9 cellular contexts compared by ENCODE assay signal in the genomic region with DNA sequence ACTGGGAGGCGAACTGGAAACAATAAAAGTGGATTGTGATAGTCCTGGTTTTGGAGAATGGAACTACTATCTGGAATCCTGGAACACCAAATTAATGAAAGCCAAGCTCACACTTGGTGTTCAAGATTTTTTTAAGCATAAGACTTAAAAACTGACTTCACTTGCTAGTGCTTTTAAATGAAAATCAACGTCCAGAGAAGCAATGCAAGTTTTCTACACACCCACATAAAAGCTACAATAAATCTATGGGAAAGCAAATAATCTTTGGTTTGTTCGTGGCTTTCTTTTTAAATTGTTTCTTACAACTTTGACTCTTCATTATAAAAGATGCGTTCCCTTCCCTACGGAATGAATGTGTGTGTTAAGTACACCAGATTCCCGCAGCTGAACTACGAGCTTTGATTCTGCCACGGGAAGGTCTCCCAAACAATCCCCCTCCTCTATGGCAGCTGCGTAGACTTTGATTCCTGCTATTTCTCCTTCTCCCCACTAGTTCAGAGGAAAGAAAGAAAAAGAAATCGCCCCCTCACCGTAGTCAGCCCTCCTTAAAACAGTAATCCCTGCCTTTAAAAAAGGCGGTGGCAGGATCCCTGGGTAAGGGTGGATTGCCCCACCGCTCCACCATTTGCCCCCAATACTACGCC.
DNase-seq lines count a peak whose midpoint lies in the region; ATAC-seq and TF ChIP-seq lines count a peak whose summit lies in the region.
"Had no signal": no experiment of that assay in that cellular context is flagged by ENCODE, and none has a peak within 500 bp of the region (broad histone marks: within the 10 kb centered on the region; RNA-seq: fewer than 3 reads in every experiment).

No MANE protein-coding gene starts in this region.

- no peaks in the 10 kb centered on the region for H3K27me3 ChIP-seq in trophoblast cell (ENCODE audit: insufficient read depth, low read length)

- ATAC-seq in HG03108 (IDR thresholded peaks at IDR 0.05; ENCODE audit: unreplicated experiment) (no peak), GM19035 (IDR thresholded peaks at IDR 0.05; ENCODE audit: unreplicated experiment) (no peak)

- H3K4me1 ChIP-seq in trophoblast cell (ENCODE audit: control insufficient read depth in 1 of 2, insufficient read depth in 2 of 2, low read length in 2 of 2), result peaks cover 0 to 2% of the 10 kb centered on the region in 2 experiments

- H4K8ac ChIP-seq in trophoblast cell (ENCODE audit: low read depth, low read length), result peak overlapping the region; percentile 66

- DNase-seq in DMS114 treated with DMSO at 0.1 percent for 48 hours (lab: John Stamatoyannopoulos, UW; ENCODE audit: unreplicated experiment), result peak; percentile 1
- peak; percentile 38 for DNase-seq in NCI-H748 (lab: John Stamatoyannopoulos, UW; ENCODE audit: unreplicated experiment)
- peak in 1 of 2 donors; percentile 48 for DNase-seq in foreskin fibroblast
- no peak for DNase-seq in trophoblast cell
- DNase-seq in stimulated activated CD4-positive, alpha-beta T cell treated with anti-CD3 and anti-CD28 coated beads, Interleukin-12 subunit alpha, Interleukin-12 subunit beta, amount 100 ng/mL, for 4 hours, result no peak
- DNase-seq in stimulated activated CD4-positive, alpha-beta T cell treated with anti-CD3 and anti-CD28 coated beads, Interleukin-15, amount 100 ng/mL, for 24 hours, result no peak

- no peak overlapping the region for H4K12ac ChIP-seq in trophoblast cell (ENCODE audit: low read depth, low read length)

- H3K18ac ChIP-seq in trophoblast cell (ENCODE audit: low read length), result peak overlapping the region; percentile 72

- peak overlapping the region; percentile 85 for H3K4me2 ChIP-seq in trophoblast cell (ENCODE audit: low read length)

- H3K27ac ChIP-seq in trophoblast cell (ENCODE audit: low read depth, low read length), result no peak overlapping the region
- H3K27ac ChIP-seq: HL-60 had no signal

- WGBS in trophoblast cell (ENCODE audit: extremely low coverage, insufficient coverage, insufficient read length), result no CpG with 5 or more reads among the region's 14 CpGs

- no peaks in the 10 kb centered on the region for H3K36me3 ChIP-seq in trophoblast cell (ENCODE audit: control insufficient read depth in 1 of 2, insufficient read depth in 2 of 2, low read length in 2 of 2)

- H2AK5ac ChIP-seq in trophoblast cell (ENCODE audit: low read length), result no peak overlapping the region

- peaks cover 12% of the 10 kb centered on the region for H3K79me1 ChIP-seq in trophoblast cell (ENCODE audit: low read length)

- no peak overlapping the region for H3K23ac ChIP-seq in trophoblast cell (ENCODE audit: low read length)

- H3K9ac ChIP-seq in trophoblast cell (ENCODE audit: low read length), result peak overlapping the region; percentile 95

- peak overlapping the region; percentile 89 for H2BK120ac ChIP-seq in trophoblast cell (ENCODE audit: insufficient read depth, low read length, poor library complexity)

- peak overlapping the region; percentile 58 for H3K4ac ChIP-seq in trophoblast cell (ENCODE audit: low read depth, low read length)

- H3K4me3 ChIP-seq in foreskin fibroblast (ENCODE audit: low read depth in 1 of 2, low read length in 2 of 2), result peak overlapping the region; percentile 53 to 70
- H3K4me3 ChIP-seq in trophoblast cell (ENCODE audit: low read depth, low read length), result peak overlapping the region; percentile 87

- TF ChIP-seq CTCF in foreskin fibroblast (IDR thresholded peaks at IDR 0.05; ENCODE audit: low read depth, low read length), result no peak

- peak overlapping the region; percentile 69 for H2BK5ac ChIP-seq in trophoblast cell (ENCODE audit: low read depth, low read length, poor library complexity)

- peak overlapping the region; percentile 26 for H4K91ac ChIP-seq in trophoblast cell (ENCODE audit: low read depth, low read length)

- H2BK12ac ChIP-seq in trophoblast cell (ENCODE audit: low read length), result no peak overlapping the region

- H2AFZ ChIP-seq in trophoblast cell (ENCODE audit: insufficient read depth, low read length, poor library complexity), result peak overlapping the region; percentile 93

- peaks cover 10% of the 10 kb centered on the region for H3K79me2 ChIP-seq in trophoblast cell (ENCODE audit: control insufficient read depth, insufficient read depth, low read length, poor library complexity)

- no peaks in the 10 kb centered on the region for H3K9me3 ChIP-seq in trophoblast cell (ENCODE audit: insufficient read depth, low read depth, low read length)

- peak overlapping the region; percentile 72 for H3K14ac ChIP-seq in trophoblast cell (ENCODE audit: low read length)

Comparison
In these comparisons a context has a peak if more than half of its experiments do, and no peak if none do; other contexts are left out.
1. DNase-seq: peak in DMS114 treated with DMSO at 0.1 percent for 48 hours (single experiment) and NCI-H748 (single experiment); none in trophoblast cell (0 of 2), stimulated activated CD4-positive, alpha-beta T cell treated with anti-CD3 and anti-CD28 coated beads, Interleukin-12 subunit alpha, Interleukin-12 subunit beta, amount 100 ng/mL, for 4 hours (single experiment) and stimulated activated CD4-positive, alpha-beta T cell treated with anti-CD3 and anti-CD28 coated beads, Interleukin-15, amount 100 ng/mL, for 24 hours (single experiment).